In genomic region chr18:304887-305529, GRCh38 we compare ENCODE assay signal across 16 cellular contexts. TPM values are rescaled to one million over a fixed set of nuclear protein-coding genes. Genes with fewer than 3 reads are reported as not detected.
DNase-seq lines count a peak whose midpoint lies in the region; TF ChIP-seq lines count a peak whose summit lies in the region.
"Had no signal": no experiment of that assay in that cellular context is flagged by ENCODE, and none has a peak within 500 bp of the region (broad histone marks: within the 10 kb centered on the region; RNA-seq: fewer than 3 reads in every experiment).

No MANE protein-coding gene starts in this region.

- H3K27me3 ChIP-seq in NT2/D1 (ENCODE audit: insufficient read depth, insufficient read length), result no peaks in the 10 kb centered on the region
- H3K27me3 ChIP-seq in H7 (ENCODE audit: control insufficient read depth, insufficient read depth, low read length), result no peaks in the 10 kb centered on the region
- H3K27me3 ChIP-seq: vagina had no signal

- H3K9me3 ChIP-seq in NT2/D1 (ENCODE audit: insufficient read depth, low read length), result peaks cover 7% of the 10 kb centered on the region; the same call in 1 of the 2 replicates
- H3K9me3 ChIP-seq: Caco-2, vagina had no signal

- H3K27ac ChIP-seq in 22Rv1, result peak overlapping the region; percentile 88
- H3K27ac ChIP-seq: vagina had no signal

- TF ChIP-seq CTCF in 22Rv1 (IDR thresholded peaks at IDR 0.05) (peak; percentile 29), GM10266 (IDR thresholded peaks at IDR 0.05; ENCODE audit: control insufficient read depth, insufficient read depth, low read depth, missing control alignments) (no peak)

- H3K4me1 ChIP-seq in NT2/D1 (ENCODE audit: insufficient read depth, insufficient read length), result peaks cover 4% of the 10 kb centered on the region
- H3K4me1 ChIP-seq: Caco-2, vagina had no signal

- H3K4me3 ChIP-seq in NT2/D1 (ENCODE audit: insufficient read length, low read depth), result no peak overlapping the region
- no peak overlapping the region for H3K4me3 ChIP-seq in H7 (ENCODE audit: insufficient read depth, low read depth, low read length)
- H3K4me3 ChIP-seq: vagina had no signal

- H3K36me3 ChIP-seq in NT2/D1 (ENCODE audit: insufficient read depth, insufficient read length, low read length) (no peaks in the 10 kb centered on the region), H7 (replicated peaks; ENCODE audit: control insufficient read depth, insufficient read depth, low read length) (no peaks in the 10 kb centered on the region)
- H3K36me3 ChIP-seq: vagina had no signal

- peak; percentile 21 for DNase-seq in GM03348 (ENCODE audit: low spot score)
- DNase-seq in NT2/D1 (ENCODE audit: low read depth, low spot score), result peak; percentile 52
- peak; percentile 4 for DNase-seq in glomerular visceral epithelial cell (ENCODE audit: extremely low spot score)
- DNase-seq in GM10266 (ENCODE audit: extremely low spot score), result no peak
- DNase-seq in epidermal melanocyte (ENCODE audit: insufficient read length, low spot score), result no peak
- DNase-seq in H7, result no peak
- DNase-seq in D341Med (ENCODE audit: low spot score), result no peak
- DNase-seq: activated CD4-positive, alpha-beta T cell treated with anti-CD3 and anti-CD28 coated beads for 48 hours; Caco-2; left ventricle myocardium superior; naive thymus-derived CD8-positive, alpha-beta T cell; NCI-H2029 treated with DMSO at 0.1 percent for 48 hours; SIG-M5; T1000 had no signal

- no peak overlapping the region for H3K9ac ChIP-seq in NT2/D1 (ENCODE audit: insufficient read length, low read depth)

RNA-seq across cellular contexts. Expression of gene THOC1, which starts 37.2 kb away (rescaled TPM):
- 53.6 and 76.6 TPM in 2 replicates for total RNA-seq in H7 (2014; rRNA removed; shearing (Covaris generic))

Comparison
In these comparisons a context has a peak if more than half of its experiments do, and no peak if none do; other contexts are left out.
1. DNase-seq: peak in GM03348 (single experiment), NT2/D1 (single experiment) and glomerular visceral epithelial cell (single experiment); none in GM10266 (single experiment), epidermal melanocyte (single experiment), H7 (single experiment) and D341Med (single experiment).